8 cellular contexts compared by ENCODE assay signal in genomic region chr3:156642750-156643728, GRCh38. TPM values are rescaled to one million over a fixed set of nuclear protein-coding genes. Genes with fewer than 3 reads are reported as not detected.
DNase-seq lines count a peak whose midpoint lies in the region; ATAC-seq and TF ChIP-seq lines count a peak whose summit lies in the region.

No MANE protein-coding gene starts in this region.

- H3K36me3 Mint-ChIP-seq in activated T-cell treated with anti-CD3 and anti-CD28 coated beads, Interleukin-2, amount 50 U/mL, for 4 hours (ENCODE audit: insufficient read depth), result no peaks in the 10 kb centered on the region

- H3K27ac ChIP-seq in cingulate gyrus (ENCODE audit: low read depth, low read length), result peak overlapping the region; percentile 70
- peak overlapping the region in 1 of 2 donors; percentile 21 for H3K27ac ChIP-seq in thoracic aorta

- peaks cover 4% of the 10 kb centered on the region for H3K27me3 Mint-ChIP-seq in activated T-cell treated with anti-CD3 and anti-CD28 coated beads, Interleukin-2, amount 50 U/mL, for 4 hours (ENCODE audit: low read depth)

- ATAC-seq in activated T-cell treated with anti-CD3 and anti-CD28 coated beads, Interleukin-2, amount 50 U/mL, for 4 hours, result peak; percentile 11 to 21
- ATAC-seq in HG03378 (IDR thresholded peaks at IDR 0.05; ENCODE audit: unreplicated experiment), result peak; percentile 10
- ATAC-seq in thoracic aorta (ENCODE audit: insufficient number of reproducible peaks, low FRiP score, low read depth), result no peak
- ATAC-seq in GM18519 (IDR thresholded peaks at IDR 0.05; ENCODE audit: low FRiP score, unreplicated experiment), result no peak

- H3K9me3 ChIP-seq in thoracic aorta, result no peaks in the 10 kb centered on the region

- peaks cover 17% of the 10 kb centered on the region for H3K4me1 Mint-ChIP-seq in activated T-cell treated with anti-CD3 and anti-CD28 coated beads, Interleukin-2, amount 50 U/mL, for 4 hours (ENCODE audit: low read depth)

- peak overlapping the region; percentile 57 for H3K4me3 ChIP-seq in thoracic aorta

- H3K27me3 ChIP-seq in thoracic aorta (replicated peaks; ENCODE audit: insufficient read depth), result no peaks in the 10 kb centered on the region

- H3K4me1 ChIP-seq in thoracic aorta (ENCODE audit: control insufficient read depth in 1 of 2, low read depth in 2 of 2), result peaks cover 0 to 16% of the 10 kb centered on the region in 2 donors

- H3K36me3 ChIP-seq in thoracic aorta, result no peaks in the 10 kb centered on the region

- H3K9me3 Mint-ChIP-seq in activated T-cell treated with anti-CD3 and anti-CD28 coated beads, Interleukin-2, amount 50 U/mL, for 4 hours, result peaks cover 4% of the 10 kb centered on the region

- H3K4me3 Mint-ChIP-seq in activated T-cell treated with anti-CD3 and anti-CD28 coated beads, Interleukin-2, amount 50 U/mL, for 4 hours, result peak overlapping the region; percentile 49

- DNase-seq in activated T-cell treated with anti-CD3 and anti-CD28 coated beads, Interleukin-2, amount 50 U/mL, for 4 hours, result no peak
- DNase-seq in activated T-cell treated with anti-CD3 and anti-CD28 coated beads for 4 hours (no peak), thoracic aorta (ENCODE audit: low spot score) (no peak), glomerular visceral epithelial cell (ENCODE audit: extremely low spot score) (no peak), NCI-H2196 (lab: John Stamatoyannopoulos, UW; ENCODE audit: unreplicated experiment) (no peak)

- TF ChIP-seq CTCF in thoracic aorta (IDR thresholded peaks at IDR 0.05), result no peak

RNA-seq across cellular contexts. Expression of gene TIPARP, which starts 31.4 kb away (rescaled TPM):
- total RNA-seq in activated T-cell treated with anti-CD3 and anti-CD28 coated beads, Interleukin-2, amount 50 U/mL, for 4 hours, result 10 to 100 TPM; 18.2 to 21.7 (median 20.4) TPM
- total RNA-seq in thoracic aorta, result 10 to 100 TPM; 19.8 to 77.2 TPM

Comparison
In these comparisons a context has a peak if more than half of its experiments do, and no peak if none do; other contexts are left out.
1. ATAC-seq: peak in activated T-cell treated with anti-CD3 and anti-CD28 coated beads, Interleukin-2, amount 50 U/mL, for 4 hours (2 of 2) and HG03378 (single experiment); none in thoracic aorta (single experiment) and GM18519 (single experiment).